In the genomic region with DNA sequence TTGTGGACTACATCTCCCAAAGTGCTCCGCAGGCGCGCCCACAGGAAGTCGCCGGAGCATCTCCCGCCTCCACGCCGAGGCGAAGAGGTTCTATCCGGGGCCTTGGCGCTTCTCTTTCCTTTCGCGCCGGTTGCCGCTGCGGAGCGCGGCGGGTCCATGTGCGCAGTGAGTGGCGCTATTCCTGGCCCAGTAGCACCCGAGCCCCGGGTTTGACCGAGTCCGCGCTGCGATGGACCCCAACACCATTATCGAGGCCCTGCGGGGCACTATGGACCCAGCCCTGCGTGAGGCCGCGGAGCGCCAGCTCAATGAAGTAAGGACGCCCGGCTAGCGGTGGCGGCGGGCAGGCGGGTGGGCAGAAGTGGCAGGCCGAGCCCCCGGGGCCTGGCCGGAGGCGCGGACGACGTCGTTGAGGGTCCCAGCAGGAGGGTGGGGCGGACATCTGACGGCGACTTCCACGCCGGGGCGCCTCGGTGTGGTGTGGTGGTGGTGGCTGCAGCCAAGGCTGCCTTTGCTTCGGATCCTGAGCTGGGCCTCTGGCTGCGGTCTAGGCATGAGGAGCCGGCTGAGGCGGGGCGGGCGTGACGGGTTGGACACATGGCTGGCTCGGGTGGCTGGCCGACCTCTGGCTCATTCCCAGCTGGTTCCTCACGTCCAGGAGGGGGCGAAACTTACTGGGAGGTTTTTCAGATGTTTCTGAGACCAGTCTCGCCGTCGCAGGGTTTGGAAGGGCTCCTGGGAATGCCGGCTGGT, we compare ENCODE assay signal across 8 cellular contexts. TPM values are rescaled to one million over a fixed set of nuclear protein-coding genes. Genes with fewer than 3 reads are reported as not detected.
DNase-seq lines count a peak whose midpoint lies in the region; ATAC-seq and TF ChIP-seq lines count a peak whose summit lies in the region.

A gene (plus strand): TSS at position 118 of the 753 bp plus-strand sequence. CDS start 112 bp downstream, at position 230.

- H3K4me1 Mint-ChIP-seq in chondrocyte (ENCODE audit: low read depth), result peaks cover 40% of the 10 kb centered on the region

- H3K27ac Mint-ChIP-seq in chondrocyte (ENCODE audit: unreplicated experiment), result peak within 1 kb of the TSS; percentile 95

- peak; percentile 91 for ATAC-seq in HG03196 (IDR thresholded peaks at IDR 0.05; ENCODE audit: unreplicated experiment)

- in situ Hi-C loops in GM18951 (cut with MboI; ENCODE audit: low sequenced_read_pairs, unreplicated experiment), result no loop called here

- peak; percentile 96 for TF ChIP-seq POLR2A in GM18951 (IDR thresholded peaks at IDR 0.05; ENCODE audit: extremely low read depth, insufficient read depth, insufficient read length)

- peak within 1 kb of the TSS; percentile 80 for H3K27ac ChIP-seq in layer of hippocampus (ENCODE audit: low read depth, low read length)

- H3K9me3 Mint-ChIP-seq in chondrocyte (ENCODE audit: low read depth), result no peaks in the 10 kb centered on the region

- no peaks in the 10 kb centered on the region for H3K27me3 ChIP-seq in layer of hippocampus (ENCODE audit: control insufficient read depth, insufficient read depth, low read length)

- DNase-seq in AG10803 (ENCODE audit: low read depth) (peak; percentile 90), NCI-H446 treated with DMSO at 0.1 percent for 48 hours (lab: John Stamatoyannopoulos, UW) (peak; percentile 88), chondrocyte (ENCODE audit: low spot score) (peak; percentile 97)
- peak; percentile 80 to 87 for DNase-seq in activated CD4-positive, alpha-beta T cell treated with anti-CD3 and anti-CD28 coated beads for 24 hours (ENCODE audit: low read depth in 2 of 2)
- peak; percentile 79 to 83 for DNase-seq in stimulated activated CD4-positive, alpha-beta T cell treated with anti-CD3 and anti-CD28 coated beads, Interleukin-1b, Interleukin-23, amount 100 ng/mL, for 4 hours (ENCODE audit: low read depth in 2 of 2)

- peak within 1 kb of the TSS; percentile 92 for H3K4me3 Mint-ChIP-seq in chondrocyte (ENCODE audit: unreplicated experiment)

- H3K4me3 ChIP-seq in AG10803 (ENCODE audit: low read length), result peak within 1 kb of the TSS; percentile 93

- peak; percentile 52 for TF ChIP-seq CTCF in AG10803 (conservative IDR thresholded peaks at IDR 0.05; ENCODE audit: low read length)
- TF ChIP-seq CTCF in chondrocyte (IDR thresholded peaks at IDR 0.05), result peak; percentile 74

- H3K36me3 Mint-ChIP-seq in chondrocyte (ENCODE audit: low read depth), result no peaks in the 10 kb centered on the region

- H3K27me3 Mint-ChIP-seq in chondrocyte (ENCODE audit: low read depth), result no peaks in the 10 kb centered on the region

RNA-seq across cellular contexts. Expression of the gene that starts here (rescaled TPM):
- total RNA-seq in chondrocyte, result 113 to 143 TPM (median 114 TPM) in 3 replicates

Comparison
In these comparisons a context has a peak if more than half of its experiments do, and no peak if none do; other contexts are left out.
1. Peak in every context shown above with its lines: DNase-seq, ATAC-seq, H3K4me3 ChIP-seq and H3K27ac ChIP-seq.